Comparison of ENCODE assay signal across 1 cellular context in the genomic region with DNA sequence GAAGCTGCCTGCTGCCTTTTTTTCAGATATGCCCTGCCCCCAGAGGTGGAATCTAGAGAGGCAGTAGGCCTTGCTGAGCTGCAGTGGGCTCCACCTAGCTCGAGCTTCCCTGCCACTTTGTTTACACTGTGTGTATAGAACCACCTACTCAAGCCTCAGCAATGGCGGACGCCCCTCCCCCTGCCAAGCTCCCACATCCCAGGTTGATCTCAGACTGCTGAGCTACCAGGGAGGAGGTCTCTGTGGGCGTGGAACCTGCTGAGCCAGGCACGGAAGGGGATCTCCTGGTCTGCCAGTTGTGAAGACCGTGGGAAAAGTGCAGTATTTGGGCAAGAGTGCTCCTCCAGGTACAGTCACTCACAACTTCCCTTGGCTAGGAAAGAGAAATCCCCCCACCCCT.
TF ChIP-seq lines count a peak whose summit lies in the region.

No MANE protein-coding gene starts in this region.

TF ChIP-seq in WTC11, 78 proteins besides CTCF, POLR2A, EP300 and RAD21 (continued from another document):
- TF ChIP-seq, protein P1, sequence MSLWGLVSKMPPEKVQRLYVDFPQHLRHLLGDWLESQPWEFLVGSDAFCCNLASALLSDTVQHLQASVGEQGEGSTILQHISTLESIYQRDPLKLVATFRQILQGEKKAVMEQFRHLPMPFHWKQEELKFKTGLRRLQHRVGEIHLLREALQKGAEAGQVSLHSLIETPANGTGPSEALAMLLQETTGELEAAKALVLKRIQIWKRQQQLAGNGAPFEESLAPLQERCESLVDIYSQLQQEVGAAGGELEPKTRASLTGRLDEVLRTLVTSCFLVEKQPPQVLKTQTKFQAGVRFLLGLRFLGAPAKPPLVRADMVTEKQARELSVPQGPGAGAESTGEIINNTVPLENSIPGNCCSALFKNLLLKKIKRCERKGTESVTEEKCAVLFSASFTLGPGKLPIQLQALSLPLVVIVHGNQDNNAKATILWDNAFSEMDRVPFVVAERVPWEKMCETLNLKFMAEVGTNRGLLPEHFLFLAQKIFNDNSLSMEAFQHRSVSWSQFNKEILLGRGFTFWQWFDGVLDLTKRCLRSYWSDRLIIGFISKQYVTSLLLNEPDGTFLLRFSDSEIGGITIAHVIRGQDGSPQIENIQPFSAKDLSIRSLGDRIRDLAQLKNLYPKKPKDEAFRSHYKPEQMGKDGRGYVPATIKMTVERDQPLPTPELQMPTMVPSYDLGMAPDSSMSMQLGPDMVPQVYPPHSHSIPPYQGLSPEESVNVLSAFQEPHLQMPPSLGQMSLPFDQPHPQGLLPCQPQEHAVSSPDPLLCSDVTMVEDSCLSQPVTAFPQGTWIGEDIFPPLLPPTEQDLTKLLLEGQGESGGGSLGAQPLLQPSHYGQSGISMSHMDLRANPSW (CRISPR knock-in tag; conservative IDR thresholded peaks at IDR 0.05; ENCODE audit: low read depth): no peak
- TF ChIP-seq, protein P2, sequence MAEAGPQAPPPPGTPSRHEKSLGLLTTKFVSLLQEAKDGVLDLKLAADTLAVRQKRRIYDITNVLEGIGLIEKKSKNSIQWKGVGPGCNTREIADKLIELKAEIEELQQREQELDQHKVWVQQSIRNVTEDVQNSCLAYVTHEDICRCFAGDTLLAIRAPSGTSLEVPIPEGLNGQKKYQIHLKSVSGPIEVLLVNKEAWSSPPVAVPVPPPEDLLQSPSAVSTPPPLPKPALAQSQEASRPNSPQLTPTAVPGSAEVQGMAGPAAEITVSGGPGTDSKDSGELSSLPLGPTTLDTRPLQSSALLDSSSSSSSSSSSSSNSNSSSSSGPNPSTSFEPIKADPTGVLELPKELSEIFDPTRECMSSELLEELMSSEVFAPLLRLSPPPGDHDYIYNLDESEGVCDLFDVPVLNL (CRISPR knock-in tag; IDR thresholded peaks at IDR 0.05; ENCODE audit: borderline replicate concordance, low read depth): no peak
- TF ChIP-seq ZNF423 (CRISPR knock-in tag; IDR thresholded peaks at IDR 0.05): peak; percentile 22; the same call in 1 of the 2 replicates
TF ChIP-seq in WTC11: peak in this region for 2.
